16 cellular contexts compared by ENCODE assay signal in genomic region chr19:27741236-27741635, GRCh38.
DNase-seq lines count a peak whose midpoint lies in the region; ATAC-seq and TF ChIP-seq lines count a peak whose summit lies in the region.
"Had no signal": no experiment of that assay in that cellular context is flagged by ENCODE, and none has a peak within 500 bp of the region (broad histone marks: within the 10 kb centered on the region; RNA-seq: fewer than 3 reads in every experiment).

No MANE protein-coding gene starts in this region.

- H3K4me1 ChIP-seq in heart right ventricle (peaks cover 0 to 34% (median under 1%) of the 10 kb centered on the region in 9 donors), esophagus muscularis mucosa (peaks cover under 1 to 3% (median 2%) of the 10 kb centered on the region in 4 donors), sigmoid colon (peaks cover 0 to 4% (median 0%) of the 10 kb centered on the region in 4 donors)
- H3K4me1 ChIP-seq: BLaER1 treated with 17β-estradiol and CSF1 and Interleukin-3, amounts not matched to agents 10 nM and 100 nM; Peyer's patch had no signal

- WGBS in heart right ventricle, 2 donors = 92 to 96% methylated on average over 8 of the region's 8 CpGs
- 90% methylated on average over 8 of the region's 8 CpGs for WGBS in esophagus muscularis mucosa
- 92% methylated on average over 8 of the region's 8 CpGs for WGBS in sigmoid colon, 2 donors

- H3K27me3 ChIP-seq in heart right ventricle (no peaks in the 10 kb centered on the region), esophagus muscularis mucosa (no peaks in the 10 kb centered on the region), sigmoid colon (no peaks in the 10 kb centered on the region)
- H3K27me3 ChIP-seq: BLaER1 treated with 17β-estradiol and CSF1 and Interleukin-3, amounts not matched to agents 10 nM and 100 nM; Peyer's patch had no signal

- peaks cover 0 to 29% (median 0%) of the 10 kb centered on the region in 11 donors for H3K9me3 ChIP-seq in heart right ventricle
- H3K9me3 ChIP-seq in esophagus muscularis mucosa = no peaks in the 10 kb centered on the region
- H3K9me3 ChIP-seq in sigmoid colon = peaks cover 0 to 13% (median 0%) of the 10 kb centered on the region in 4 donors
- H3K9me3 ChIP-seq: Peyer's patch had no signal

- H3K36me3 ChIP-seq in heart right ventricle = peaks cover 0 to 22% (median 0%) of the 10 kb centered on the region in 9 donors
- H3K36me3 ChIP-seq in esophagus muscularis mucosa = peaks cover 16 to 63% (median 29%) of the 10 kb centered on the region in 4 donors
- peaks cover 0 to 48% (median 0%) of the 10 kb centered on the region in 4 donors for H3K36me3 ChIP-seq in sigmoid colon
- H3K36me3 ChIP-seq: Peyer's patch had no signal

- DNase-seq in cardiac septum (ENCODE audit: low spot score) (peak; percentile 26), heart right ventricle (no peak), esophagus muscularis mucosa (ENCODE audit: extremely low spot score) (peak; percentile 60), sigmoid colon (peak; percentile 48), NCI-H1092 treated with DMSO at 0.1 percent for 48 hours (lab: John Stamatoyannopoulos, UW) (no peak)
- DNase-seq: 8988T, NCI-H1105 treated with DMSO at 0.1 percent for 48 hours, NCI-H2081 treated with DMSO at 0.1 percent for 48 hours, NCI-H2171 treated with DMSO at 0.1 percent for 48 hours, NCI-H526 had no signal

- no peak overlapping the region for H3K4me3 ChIP-seq in heart right ventricle
- H3K4me3 ChIP-seq in esophagus muscularis mucosa = no peak overlapping the region
- H3K4me3 ChIP-seq in sigmoid colon = no peak overlapping the region
- H3K4me3 ChIP-seq: BLaER1 treated with 17β-estradiol and CSF1 and Interleukin-3, amounts not matched to agents 10 nM and 100 nM; Peyer's patch had no signal

- ATAC-seq in heart right ventricle (no peak), HG03457 (IDR thresholded peaks at IDR 0.05; ENCODE audit: unreplicated experiment) (no peak), GM21423 (IDR thresholded peaks at IDR 0.05; ENCODE audit: unreplicated experiment) (no peak), GM19328 (IDR thresholded peaks at IDR 0.05; ENCODE audit: unreplicated experiment) (no peak)
- ATAC-seq: CD8-positive, alpha-beta T cell had no signal

- no peak for TF ChIP-seq EP300 in esophagus muscularis mucosa (IDR thresholded peaks at IDR 0.05)
- TF ChIP-seq EP300 in sigmoid colon (IDR thresholded peaks at IDR 0.05) = no peak

- no peak for TF ChIP-seq POLR2A in esophagus muscularis mucosa (IDR thresholded peaks at IDR 0.05; ENCODE audit: low read depth)
- no peak for TF ChIP-seq POLR2A in sigmoid colon (IDR thresholded peaks at IDR 0.05)

- H3K27ac ChIP-seq in heart right ventricle (no peak overlapping the region), esophagus muscularis mucosa (replicated peaks in 1 of 4) (no peak overlapping the region), sigmoid colon (no peak overlapping the region)
- H3K27ac ChIP-seq: BLaER1 treated with 17β-estradiol and CSF1 and Interleukin-3, amounts not matched to agents 10 nM and 100 nM; Peyer's patch had no signal

- intact Hi-C loops in cardiac septum (cut with DNase I) = loop anchor here (5.0 kb wide), 2 partner anchors 51 to 64 kb away; no protein-coding TSS in a partner anchor
- intact Hi-C loops in heart right ventricle (cut with DNase I) = no loop called here
- intact Hi-C loops in esophagus muscularis mucosa (cut with DNase I) = no loop called here
- intact Hi-C loops in sigmoid colon (cut with DNase I) = no loop called here

- TF ChIP-seq CTCF in heart right ventricle (IDR thresholded peaks at IDR 0.05) = no peak
- no peak for TF ChIP-seq CTCF in esophagus muscularis mucosa (IDR thresholded peaks at IDR 0.05)
- TF ChIP-seq CTCF in sigmoid colon (IDR thresholded peaks at IDR 0.05) = no peak

Comparison
In these comparisons a context has a peak if more than half of its experiments do, and no peak if none do; other contexts are left out.
1. DNase-seq: peak in cardiac septum (single experiment), esophagus muscularis mucosa (single experiment) and sigmoid colon (single experiment); none in heart right ventricle (0 of 2) and NCI-H1092 treated with DMSO at 0.1 percent for 48 hours (single experiment).